In genomic region chr9:32403567-32403966, GRCh38 we compare ENCODE assay signal across 17 cellular contexts. TPM values are rescaled to one million over a fixed set of nuclear protein-coding genes. Genes with fewer than 3 reads are reported as not detected.
DNase-seq lines count a peak whose midpoint lies in the region; ATAC-seq and TF ChIP-seq lines count a peak whose summit lies in the region.
"Had no signal": no experiment of that assay in that cellular context is flagged by ENCODE, and none has a peak within 500 bp of the region (broad histone marks: within the 10 kb centered on the region; RNA-seq: fewer than 3 reads in every experiment).

No MANE protein-coding gene starts in this region.

- H4K8ac ChIP-seq in IMR-90 (ENCODE audit: low read depth in 2 of 2, low read length in 2 of 2): no peak overlapping the region

- H3K27me3 ChIP-seq in IMR-90 (ENCODE audit: control insufficient read depth, insufficient read depth, low read length) (no peaks in the 10 kb centered on the region), adrenal gland (no peaks in the 10 kb centered on the region), colonic mucosa (no peaks in the 10 kb centered on the region)

- in situ Hi-C loops in IMR-90 (cut with MboI; ENCODE audit: low sequenced_read_pairs): no loop called here

- no peak overlapping the region for H3K4me2 ChIP-seq in IMR-90 (ENCODE audit: low read depth, low read length)

- H3K79me1 ChIP-seq in IMR-90 (ENCODE audit: low read depth in 1 of 2, low read length in 2 of 2): peaks cover 39 to 57% of the 10 kb centered on the region in 2 experiments

- no TSS peak for BruUV-seq in IMR-90 (replicated peaks; lab: Mats Ljungman, UMichigan)

- H2AK5ac ChIP-seq in IMR-90 (ENCODE audit: low read depth, low read length): no peak overlapping the region

- no peak overlapping the region for H2BK5ac ChIP-seq in IMR-90 (ENCODE audit: low read depth, low read length, poor library complexity, severe bottlenecking)

- H3K27ac ChIP-seq in IMR-90 (ENCODE audit: insufficient read depth, low read length) (no peak overlapping the region), adrenal gland (peak overlapping the region in 3 of 5 donors; percentile 5 to 69 (median 45)), mesodermal cell (ENCODE audit: low read depth, low read length, severe bottlenecking) (peak overlapping the region; percentile 33), colonic mucosa (no peak overlapping the region)
- H3K27ac ChIP-seq: RWPE1 had no signal

- no peak overlapping the region for H2AK9ac ChIP-seq in IMR-90 (replicated peaks; ENCODE audit: low read depth, low read length, poor library complexity)

- CTCF ChIA-PET in IMR-90 (lab: Yijun Ruan, JAX): no interaction called here

- H3K9ac ChIP-seq in IMR-90 (ENCODE audit: low read depth, low read length) (no peak overlapping the region), colonic mucosa (ENCODE audit: low read depth in 2 of 2, low read length in 2 of 2) (no peak overlapping the region)

- DNase-seq in COLO829 (ENCODE audit: low spot score) (peak; percentile 50), IMR-90 (peak; percentile 15), adrenal gland (peak in 3 of 7 donors; percentile 35 to 66 (median 42)), colonic mucosa (no peak), epidermal melanocyte (ENCODE audit: insufficient read length, low spot score) (no peak), NCI-H82 treated with DMSO at 0.1 percent for 48 hours (lab: John Stamatoyannopoulos, UW; ENCODE audit: unreplicated experiment) (no peak)
- DNase-seq: AML-193, Caco-2, DMS153, H7, NCI-H1105, NCI-H1694 treated with DMSO at 0.1 percent for 48 hours, NCI-H2107, NCI-H226, NCI-H524 treated with DMSO at 0.1 percent for 48 hours had no signal

- TF ChIP-seq POLR2A in IMR-90 (IDR thresholded peaks at IDR 0.05; ENCODE audit: low read depth, low read length) (no peak), adrenal gland (IDR thresholded peaks at IDR 0.05) (no peak)

- POLR2A ChIA-PET in IMR-90 (lab: Charles Lee; ENCODE audit: unreplicated experiment): interaction anchor here (0.5 kb wide), 1 partner anchor 8 kb away, joined by 4 read pairs; no protein-coding TSS in a partner anchor

- H2AFZ ChIP-seq in IMR-90 (replicated peaks; ENCODE audit: low read length, poor library complexity): no peak overlapping the region

- H2BK20ac ChIP-seq in IMR-90 (ENCODE audit: low read depth, low read length): no peak overlapping the region

- intact Hi-C loops in IMR-90 (cut with micrococcal nuclease) (no loop called here), adrenal gland (cut with DNase I) (no loop called here), colonic mucosa (cut with DNase I) (no loop called here)

- no CpG with 5 or more reads among the region's 3 CpGs for WGBS in IMR-90 (ENCODE audit: extremely low coverage in 2 of 2, insufficient read length in 1 of 2), 2 experiments
- 31 to 45% (median 39%) methylated on average over 3 of the region's 3 CpGs for WGBS in adrenal gland, 4 donors
- WGBS in mesodermal cell (ENCODE audit: insufficient coverage in 2 of 2), 2 experiments: 80 to 100% methylated on average over 1 to 3 of the region's 3 CpGs

- H2BK120ac ChIP-seq in IMR-90 (ENCODE audit: low read depth, low read length): no peak overlapping the region

- dilution Hi-C loops in IMR-90 (cut with HindIII; ENCODE audit: low sequenced_read_pairs, unreplicated experiment): no loop called here

- peaks cover 10% of the 10 kb centered on the region; the same call in 1 of the 2 replicates for H4K20me1 ChIP-seq in IMR-90 (ENCODE audit: insufficient read depth, low read length)

- H3K4me3 ChIP-seq in IMR-90 (ENCODE audit: insufficient read depth, low read depth, low read length) (no peak overlapping the region), adrenal gland (peak overlapping the region in 1 of 4 donors; percentile 2), mesodermal cell (ENCODE audit: extremely low read depth, insufficient read depth, low read length, poor library complexity, severe bottlenecking) (no peak overlapping the region), colonic mucosa (no peak overlapping the region)

- no peak for TF ChIP-seq RAD21 in IMR-90 (IDR thresholded peaks at IDR 0.05; ENCODE audit: low read length)

- H3K9me3 ChIP-seq in IMR-90 (ENCODE audit: control insufficient read depth, insufficient read depth, low read length) (peaks cover 3% of the 10 kb centered on the region; the same call in 1 of the 2 replicates), adrenal gland (replicated peaks in 1 of 3) (no peaks in the 10 kb centered on the region), mesodermal cell (ENCODE audit: control insufficient read depth, low read length) (no peaks in the 10 kb centered on the region), colonic mucosa (no peaks in the 10 kb centered on the region)
- H3K9me3 ChIP-seq: Caco-2 had no signal

- ATAC-seq in IMR-90 (ENCODE audit: low read depth): no peak

- H3K56ac ChIP-seq in IMR-90 (ENCODE audit: extremely low read depth, insufficient read depth, low read length): no peak overlapping the region

- no peak overlapping the region for H3K14ac ChIP-seq in IMR-90 (replicated peaks; ENCODE audit: low read depth, low read length)

- no peak overlapping the region for H2BK15ac ChIP-seq in IMR-90 (ENCODE audit: low read depth, low read length)

- no peak overlapping the region for H4K91ac ChIP-seq in IMR-90 (ENCODE audit: insufficient read depth, low read depth, low read length)

- H3K23ac ChIP-seq in IMR-90 (ENCODE audit: low read depth, low read length): no peak overlapping the region

- H4K5ac ChIP-seq in IMR-90 (ENCODE audit: low read depth, low read length): 0 out of 2 replicates have a peak overlapping the region, but pooled peaks have one; percentile 26

- no peak overlapping the region for H3K18ac ChIP-seq in IMR-90 (ENCODE audit: low read depth, low read length)

- H3K36me3 ChIP-seq in IMR-90 (ENCODE audit: control insufficient read depth, insufficient read depth, low read length) (peaks cover 47% of the 10 kb centered on the region), adrenal gland (replicated peaks in 1 of 2) (peaks cover 0 to 30% of the 10 kb centered on the region in 2 donors), mesodermal cell (ENCODE audit: control insufficient read depth, insufficient read depth, low read length) (peaks cover 33% of the 10 kb centered on the region), colonic mucosa (peaks cover 10% of the 10 kb centered on the region)

- H3K4me1 ChIP-seq in IMR-90 (ENCODE audit: control insufficient read depth, insufficient read depth, low read length): peaks cover 16% of the 10 kb centered on the region
- H3K4me1 ChIP-seq in adrenal gland (replicated peaks in 1 of 2): peaks cover 15 to 28% of the 10 kb centered on the region in 2 donors
- H3K4me1 ChIP-seq in mesodermal cell (ENCODE audit: control insufficient read depth, insufficient read depth, low read length, poor library complexity, severe bottlenecking): peaks cover 8% of the 10 kb centered on the region
- H3K4me1 ChIP-seq in colonic mucosa: no peaks in the 10 kb centered on the region

- TF ChIP-seq CTCF in IMR-90 (conservative IDR thresholded peaks at IDR 0.05; ENCODE audit: low read depth, low read length) (no peak), adrenal gland (IDR thresholded peaks at IDR 0.05) (no peak), colonic mucosa (IDR thresholded peaks at IDR 0.05) (no peak)

- H3K9me1 ChIP-seq in IMR-90 (ENCODE audit: insufficient read depth, low read length): peaks cover 16% of the 10 kb centered on the region

- H3K4ac ChIP-seq in IMR-90 (ENCODE audit: low read depth, low read length): no peak overlapping the region

TF ChIP-seq in IMR-90, 13 proteins besides CTCF, POLR2A, EP300 and RAD21:
- no peak for TF ChIP-seq ELK1 (IDR thresholded peaks at IDR 0.05; ENCODE audit: borderline replicate concordance, low read depth, low read length)
- no peak for TF ChIP-seq MAFK (IDR thresholded peaks at IDR 0.05; ENCODE audit: low read depth, low read length)
- TF ChIP-seq CHD1 (IDR thresholded peaks at IDR 0.05; ENCODE audit: low read depth, low read length): no peak
- TF ChIP-seq RFX5 (IDR thresholded peaks at IDR 0.05; ENCODE audit: low read depth, low read length): no peak
- no peak for TF ChIP-seq MAZ (IDR thresholded peaks at IDR 0.05; ENCODE audit: borderline replicate concordance, low read depth, low read length)
- TF ChIP-seq SMC3 (IDR thresholded peaks at IDR 0.05; ENCODE audit: low read depth, low read length): no peak
- TF ChIP-seq RCOR1 (IDR thresholded peaks at IDR 0.05; ENCODE audit: insufficient replicate concordance, low read length): no peak
- TF ChIP-seq CEBPB (IDR thresholded peaks at IDR 0.05; ENCODE audit: low read depth, low read length): no peak
- TF ChIP-seq, protein P1, sequence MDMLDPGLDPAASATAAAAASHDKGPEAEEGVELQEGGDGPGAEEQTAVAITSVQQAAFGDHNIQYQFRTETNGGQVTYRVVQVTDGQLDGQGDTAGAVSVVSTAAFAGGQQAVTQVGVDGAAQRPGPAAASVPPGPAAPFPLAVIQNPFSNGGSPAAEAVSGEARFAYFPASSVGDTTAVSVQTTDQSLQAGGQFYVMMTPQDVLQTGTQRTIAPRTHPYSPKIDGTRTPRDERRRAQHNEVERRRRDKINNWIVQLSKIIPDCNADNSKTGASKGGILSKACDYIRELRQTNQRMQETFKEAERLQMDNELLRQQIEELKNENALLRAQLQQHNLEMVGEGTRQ (IDR thresholded peaks at IDR 0.05; ENCODE audit: low read depth, low read length): no peak
- TF ChIP-seq NFE2L2 (IDR thresholded peaks at IDR 0.05; ENCODE audit: low read depth, low read length): no peak
- no peak for TF ChIP-seq MXI1 (IDR thresholded peaks at IDR 0.05; ENCODE audit: borderline replicate concordance, low read depth, low read length)
- TF ChIP-seq BHLHE40 (IDR thresholded peaks at IDR 0.05; ENCODE audit: low read depth, low read length): no peak
- TF ChIP-seq FOS (IDR thresholded peaks at IDR 0.05; ENCODE audit: low read depth, low read length): no peak

RNA-seq across cellular contexts. Expression of gene ACO1, which starts 19.1 kb away (rescaled TPM):
- total RNA-seq in IMR-90 (2012; rRNA removed): 140 and 158 TPM in 2 replicates
- polyA plus RNA-seq in IMR-90 (2012; rRNA removed): 77.6 and 85.9 TPM in 2 replicates
- polyA plus RNA-seq in IMR-90 (2012; cell fraction: cytosol; rRNA removed): 51.2 and 73.8 TPM in 2 replicates
- 25.2 and 63.2 TPM in 2 replicates for polyA plus RNA-seq in IMR-90 (2012; cell fraction: nucleus; rRNA removed; ENCODE audit: low replicate concordance)
- total RNA-seq in adrenal gland: 100 to 1,000 TPM in 5 of 8 donors, 10 to 100 TPM in 3; 71.3 to 130 (median 108) TPM
- polyA plus RNA-seq in adrenal gland: 100 to 1,000 TPM in 1 of 3 donors, 10 to 100 TPM in 2; 11.3 to 113 (median 26.0) TPM
- 35.6 TPM for polyA plus RNA-seq in mesodermal cell (2013, experiment 1 of 2)
- polyA plus RNA-seq in mesodermal cell (2013, experiment 2 of 2): 38.0 TPM
- total RNA-seq in colonic mucosa: 10 to 100 TPM; 35.0 to 50.8 TPM

Comparison
In these comparisons a context has a peak if more than half of its experiments do, and no peak if none do; other contexts are left out.
1. DNase-seq: peak in COLO829 (single experiment) and IMR-90 (single experiment); none in colonic mucosa (single experiment), epidermal melanocyte (single experiment) and NCI-H82 treated with DMSO at 0.1 percent for 48 hours (single experiment).
2. H3K27ac ChIP-seq: peak in adrenal gland (3 of 5) and mesodermal cell (single experiment); none in IMR-90 (single experiment) and colonic mucosa (single experiment).